Comparison of ENCODE assay signal across 8 cellular contexts in the genomic region with DNA sequence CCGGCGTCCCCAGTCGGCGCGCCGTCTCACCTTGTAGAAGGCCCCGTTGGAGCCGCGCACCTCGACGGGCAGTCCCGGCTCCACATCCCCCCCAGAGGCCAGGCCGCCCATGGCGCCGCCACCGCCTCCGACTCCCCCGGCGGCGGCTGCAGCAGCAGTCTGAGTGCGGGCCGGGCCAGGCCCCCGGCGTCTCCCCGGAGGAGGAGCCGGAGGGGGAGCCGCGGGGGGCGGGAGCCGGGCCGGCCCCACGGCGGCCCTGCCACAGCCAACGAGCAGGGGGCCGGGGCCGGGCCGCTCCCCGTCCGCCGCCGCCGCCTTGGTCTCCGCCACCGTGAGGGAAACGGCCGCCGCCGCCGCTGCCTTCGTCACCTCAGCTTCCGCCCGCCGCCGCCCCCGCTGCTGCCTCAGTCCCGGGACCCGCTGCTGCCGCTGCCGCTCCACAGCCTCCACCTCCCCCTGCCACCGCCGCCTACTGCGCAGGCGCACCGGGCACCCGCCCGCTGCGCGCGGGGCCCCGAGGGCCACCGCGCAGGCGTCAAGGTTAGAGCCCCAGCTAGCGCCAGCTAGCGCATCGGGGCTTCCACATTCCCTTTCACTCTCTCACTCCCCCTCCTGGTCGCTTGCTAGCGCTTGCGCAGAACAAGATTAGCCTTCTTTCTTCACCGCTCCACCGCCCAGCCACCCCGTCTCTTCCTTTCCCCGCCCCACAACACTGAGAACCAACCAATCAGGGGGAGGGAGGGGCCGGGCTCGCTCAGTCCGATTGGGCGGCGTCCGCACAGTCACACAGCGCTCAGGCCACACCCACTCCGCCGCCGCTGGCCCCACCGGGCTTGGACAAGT. TPM values are rescaled to one million over a fixed set of nuclear protein-coding genes. Genes with fewer than 3 reads are reported as not detected.
DNase-seq lines count a peak whose midpoint lies in the region; ATAC-seq and TF ChIP-seq lines count a peak whose summit lies in the region.

Gene FXR2 (minus strand): TSS at position 476 of the 843 bp plus-strand sequence. CDS start 365 bp downstream, at position 111.

- H3K27ac ChIP-seq in ascending aorta (peak within 1 kb of the TSS; percentile 85 to 89), right atrium auricular region (peak within 1 kb of the TSS; percentile 93 to 94), uterus (peak within 1 kb of the TSS; percentile 92 to 94)

- DNase-seq in NCI-H1930 (lab: John Stamatoyannopoulos, UW) (peak; percentile 99), ascending aorta (ENCODE audit: low spot score in 2 of 2) (peak; percentile 98 to 100), right atrium auricular region (ENCODE audit: low spot score) (peak; percentile 100), pulmonary artery endothelial cell (ENCODE audit: low read depth, low spot score) (peak; percentile 99), uterus (peak; percentile 99 to 100)
- peak; percentile 98 for DNase-seq in T-helper 2 cell treated with Interferon-gamma antibody and Interleukin-4, amounts not matched to agents 5 μg/mL and 100 μg/mL, for 36 hours (ENCODE audit: low spot score)

- H3K4me1 Mint-ChIP-seq in T-helper 2 cell treated with Interferon-gamma antibody and Interleukin-4, amounts not matched to agents 5 μg/mL and 100 μg/mL, for 36 hours (ENCODE audit: low read depth): peaks cover 24% of the 10 kb centered on the region

- H3K27me3 ChIP-seq in ascending aorta (no peaks in the 10 kb centered on the region), right atrium auricular region (no peaks in the 10 kb centered on the region), uterus (no peaks in the 10 kb centered on the region)

- H3K4me1 ChIP-seq in ascending aorta (peaks cover 0 to 26% of the 10 kb centered on the region in 2 donors), right atrium auricular region (peaks cover 0 to 46% of the 10 kb centered on the region in 2 donors), uterus (peaks cover 0 to 16% of the 10 kb centered on the region in 2 donors)

- peak within 1 kb of the TSS; percentile 97 for H3K4me3 Mint-ChIP-seq in T-helper 2 cell treated with Interferon-gamma antibody and Interleukin-4, amounts not matched to agents 5 μg/mL and 100 μg/mL, for 36 hours

- peak; percentile 89 to 95 for TF ChIP-seq POLR2A in uterus (IDR thresholded peaks at IDR 0.05)

- H3K9me3 ChIP-seq in ascending aorta: no peaks in the 10 kb centered on the region
- no peaks in the 10 kb centered on the region for H3K9me3 ChIP-seq in right atrium auricular region
- no peaks in the 10 kb centered on the region for H3K9me3 ChIP-seq in uterus

- peak within 1 kb of the TSS; percentile 91 for H3K27ac Mint-ChIP-seq in T-helper 2 cell treated with Interferon-gamma antibody and Interleukin-4, amounts not matched to agents 5 μg/mL and 100 μg/mL, for 36 hours

- peaks cover 9% of the 10 kb centered on the region for H3K36me3 Mint-ChIP-seq in T-helper 2 cell treated with Interferon-gamma antibody and Interleukin-4, amounts not matched to agents 5 μg/mL and 100 μg/mL, for 36 hours (ENCODE audit: low read depth)

- TF ChIP-seq CTCF in ascending aorta (IDR thresholded peaks at IDR 0.05): peak; percentile 61 to 67 (median 62)
- peak in 1 of 2 donors; percentile 70 for TF ChIP-seq CTCF in right atrium auricular region (IDR thresholded peaks at IDR 0.05)
- peak; percentile 52 to 76 (median 72) for TF ChIP-seq CTCF in uterus (IDR thresholded peaks at IDR 0.05)

- no peaks in the 10 kb centered on the region for H3K27me3 Mint-ChIP-seq in T-helper 2 cell treated with Interferon-gamma antibody and Interleukin-4, amounts not matched to agents 5 μg/mL and 100 μg/mL, for 36 hours (ENCODE audit: low read depth)

- intact Hi-C loops in ascending aorta (cut with DNase I): loop anchor here (1.0 to 10.0 kb wide), 7 partner anchors 13 to 264 kb away; partner anchors contain the start of genes POLR2A, SAT2 and WRAP53
- intact Hi-C loops in uterus (cut with DNase I; ENCODE audit: low total_unique reads): no loop called here

- H3K4me3 ChIP-seq in ascending aorta (peak within 1 kb of the TSS; percentile 91 to 97), right atrium auricular region (peak within 1 kb of the TSS; percentile 83 to 93), uterus (peak within 1 kb of the TSS; percentile 59 to 68)

- H3K36me3 ChIP-seq in ascending aorta (no peaks in the 10 kb centered on the region), right atrium auricular region (peaks cover 5% of the 10 kb centered on the region), uterus (no peaks in the 10 kb centered on the region)

- no peaks in the 10 kb centered on the region for H3K9me3 Mint-ChIP-seq in T-helper 2 cell treated with Interferon-gamma antibody and Interleukin-4, amounts not matched to agents 5 μg/mL and 100 μg/mL, for 36 hours

- ATAC-seq in GM18502 (IDR thresholded peaks at IDR 0.05; ENCODE audit: poor library complexity, unreplicated experiment) (peak; percentile 89), HG02970 (IDR thresholded peaks at IDR 0.05; ENCODE audit: low FRiP score, unreplicated experiment) (peak; percentile 92)

RNA-seq across cellular contexts. Expression of gene FXR2, which starts in this region (rescaled TPM):
- 19.3 TPM for total RNA-seq in ascending aorta
- 10 to 100 TPM; 70.3 to 83.6 TPM for total RNA-seq in right atrium auricular region
- 44.4 and 46.0 TPM in 2 replicates for total RNA-seq in pulmonary artery endothelial cell
- total RNA-seq in uterus: 10 to 100 TPM in 2 of 4 donors, 1 to 10 TPM in 2; 6.2 to 37.8 (median 20.1) TPM

Comparison
In these comparisons a context has a peak if more than half of its experiments do, and no peak if none do; other contexts are left out.
1. Peak in every context shown above with its lines: DNase-seq, ATAC-seq, H3K4me3 ChIP-seq and H3K27ac ChIP-seq.